In the genomic region with DNA sequence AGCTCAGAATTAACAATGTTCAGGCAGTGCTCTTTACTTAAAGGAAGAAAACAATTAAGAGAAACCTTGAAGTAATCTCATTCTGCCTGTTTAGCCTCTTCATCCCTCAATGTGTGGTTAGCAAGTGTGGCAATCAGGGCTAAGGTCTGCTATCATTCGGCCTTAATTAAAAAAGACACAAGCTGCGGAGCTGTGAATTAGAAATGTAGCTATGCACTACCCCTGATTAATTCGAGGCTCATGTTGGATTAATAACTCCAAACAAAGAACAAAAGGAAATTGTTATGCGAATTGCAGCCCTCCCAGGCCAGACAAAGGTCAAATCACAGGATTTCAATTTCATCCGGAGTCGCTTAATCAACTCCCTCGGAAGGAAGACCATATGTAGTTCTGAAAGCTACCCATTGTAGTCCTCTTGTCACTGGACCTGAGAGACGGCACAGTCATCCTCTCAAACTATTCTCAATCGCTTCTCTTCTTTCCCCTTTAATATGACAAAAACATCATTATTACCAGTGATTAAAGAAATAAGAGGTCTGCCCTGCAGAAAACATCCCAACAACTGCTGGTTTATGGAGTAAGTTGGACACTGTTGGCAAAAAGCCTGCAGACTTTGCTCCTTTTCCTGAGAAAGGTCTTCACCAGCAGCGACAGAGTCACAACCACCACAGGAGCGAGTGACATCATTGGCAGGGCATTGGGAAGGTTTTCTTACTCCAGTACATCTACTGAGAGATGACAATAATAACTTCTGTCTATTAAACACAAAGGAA, we compare ENCODE assay signal across 26 cellular contexts.
DNase-seq lines count a peak whose midpoint lies in the region; ATAC-seq lines count a peak whose summit lies in the region.
"Had no signal": no experiment of that assay in that cellular context is flagged by ENCODE, and none has a peak within 500 bp of the region (broad histone marks: within the 10 kb centered on the region; RNA-seq: fewer than 3 reads in every experiment).

No MANE protein-coding gene starts in this region.

- no peak for ATAC-seq in naive thymus-derived CD8-positive, alpha-beta T cell
- ATAC-seq: GM23338 had no signal

- H3K4me3 Mint-ChIP-seq in naive thymus-derived CD8-positive, alpha-beta T cell: no peak overlapping the region
- H3K4me3 Mint-ChIP-seq: CD4-positive, alpha-beta memory T cell; GM23338; HFFc6 had no signal

- H3K36me3 Mint-ChIP-seq in naive thymus-derived CD8-positive, alpha-beta T cell: no peaks in the 10 kb centered on the region
- H3K36me3 Mint-ChIP-seq: CD4-positive, alpha-beta memory T cell had no signal

- H3K4me1 Mint-ChIP-seq in naive thymus-derived CD8-positive, alpha-beta T cell: no peaks in the 10 kb centered on the region
- H3K4me1 Mint-ChIP-seq: CD4-positive, alpha-beta memory T cell had no signal

- no peak overlapping the region for H3K27ac Mint-ChIP-seq in naive thymus-derived CD8-positive, alpha-beta T cell
- H3K27ac Mint-ChIP-seq: CD4-positive, alpha-beta memory T cell; GM23338; HFFc6 had no signal

- no peaks in the 10 kb centered on the region for H3K36me3 ChIP-seq in ectodermal cell (ENCODE audit: control insufficient read depth, insufficient read depth, low read length)
- H3K36me3 ChIP-seq: BLaER1 treated with 17β-estradiol and CSF1 and Interleukin-3, amounts not matched to agents 10 nM and 100 nM; HAP-1; MG63; SJSA1 had no signal

- 82 to 84% methylated on average over 11 of the region's 11 CpGs for WGBS in ectodermal cell, 2 experiments

- peaks cover 19% of the 10 kb centered on the region for H3K4me1 ChIP-seq in ectodermal cell (ENCODE audit: control insufficient read depth, insufficient read depth, low read length)
- H3K4me1 ChIP-seq: SJSA1 had no signal

- DNase-seq in COLO829 (ENCODE audit: low spot score): peak; percentile 68
- peak; percentile 5 to 8 for DNase-seq in lung microvascular endothelial cell (ENCODE audit: low read depth in 2 of 2)
- DNase-seq in retina: peak; percentile 52
- DNase-seq in NCI-H2029 (lab: John Stamatoyannopoulos, UW): no peak
- no peak for DNase-seq in stimulated activated CD4-positive, alpha-beta T cell treated with anti-CD3 and anti-CD28 coated beads, Interleukin-2, amount 100 ng/mL, for 24 hours
- DNase-seq in naive thymus-derived CD8-positive, alpha-beta T cell: no peak
- DNase-seq in germinal center (ENCODE audit: low spot score): no peak
- DNase-seq: AML-193, Caco-2, HFFc6, KBM-7, MG63, NCI-H1105 treated with DMSO at 0.1 percent for 48 hours, NCI-H146, NCI-H2029 treated with DMSO at 0.1 percent for 48 hours, NCI-H2227 treated with DMSO at 0.1 percent for 48 hours, NCI-H526 treated with DMSO at 0.1 percent for 48 hours, PC-9, Right ventricle myocardium superior, RPMI8226 had no signal

- H3K4me3 ChIP-seq in ectodermal cell (ENCODE audit: insufficient read depth, low read depth, low read length): no peak overlapping the region
- H3K4me3 ChIP-seq: BLaER1 treated with 17β-estradiol and CSF1 and Interleukin-3, amounts not matched to agents 10 nM and 100 nM; GM23338; HAP-1; MG63; PC-9; SJSA1 had no signal

- H3K9me3 Mint-ChIP-seq in naive thymus-derived CD8-positive, alpha-beta T cell: peaks cover 0 to 18% (median 4%) of the 10 kb centered on the region in 9 donors
- H3K9me3 Mint-ChIP-seq: GM23338 had no signal

- H3K27me3 Mint-ChIP-seq in naive thymus-derived CD8-positive, alpha-beta T cell: no peaks in the 10 kb centered on the region
- H3K27me3 Mint-ChIP-seq: CD4-positive, alpha-beta memory T cell had no signal

- no peaks in the 10 kb centered on the region for H3K27me3 ChIP-seq in ectodermal cell (ENCODE audit: control insufficient read depth, insufficient read depth, low read length, poor library complexity, severe bottlenecking)
- H3K27me3 ChIP-seq: BLaER1 treated with 17β-estradiol and CSF1 and Interleukin-3, amounts not matched to agents 10 nM and 100 nM; MG63; SJSA1 had no signal

- H3K27ac ChIP-seq in ectodermal cell (ENCODE audit: insufficient read depth, low read depth, low read length, poor library complexity, severe bottlenecking): peak overlapping the region; percentile 11
- H3K27ac ChIP-seq: BLaER1 treated with 17β-estradiol and CSF1 and Interleukin-3, amounts not matched to agents 10 nM and 100 nM; PC-9; SJSA1 had no signal

- POLR2A ChIA-PET in naive thymus-derived CD8-positive, alpha-beta T cell (lab: Charles Lee): no interaction called here

- H3K9me3 ChIP-seq in ectodermal cell (ENCODE audit: control insufficient read depth, low read length): no peaks in the 10 kb centered on the region
- H3K9me3 ChIP-seq: BLaER1 treated with 17β-estradiol and CSF1 and Interleukin-3, amounts not matched to agents 10 nM and 100 nM; Caco-2; HAP-1; SJSA1 had no signal

Comparison
In these comparisons a context has a peak if more than half of its experiments do, and no peak if none do; other contexts are left out.
1. DNase-seq: peak in COLO829 (single experiment), lung microvascular endothelial cell (2 of 2) and retina (single experiment); none in NCI-H2029 (single experiment), stimulated activated CD4-positive, alpha-beta T cell treated with anti-CD3 and anti-CD28 coated beads, Interleukin-2, amount 100 ng/mL, for 24 hours (0 of 2), naive thymus-derived CD8-positive, alpha-beta T cell (0 of 10) and germinal center (single experiment).